3 cellular contexts compared by ENCODE assay signal in the genomic region with DNA sequence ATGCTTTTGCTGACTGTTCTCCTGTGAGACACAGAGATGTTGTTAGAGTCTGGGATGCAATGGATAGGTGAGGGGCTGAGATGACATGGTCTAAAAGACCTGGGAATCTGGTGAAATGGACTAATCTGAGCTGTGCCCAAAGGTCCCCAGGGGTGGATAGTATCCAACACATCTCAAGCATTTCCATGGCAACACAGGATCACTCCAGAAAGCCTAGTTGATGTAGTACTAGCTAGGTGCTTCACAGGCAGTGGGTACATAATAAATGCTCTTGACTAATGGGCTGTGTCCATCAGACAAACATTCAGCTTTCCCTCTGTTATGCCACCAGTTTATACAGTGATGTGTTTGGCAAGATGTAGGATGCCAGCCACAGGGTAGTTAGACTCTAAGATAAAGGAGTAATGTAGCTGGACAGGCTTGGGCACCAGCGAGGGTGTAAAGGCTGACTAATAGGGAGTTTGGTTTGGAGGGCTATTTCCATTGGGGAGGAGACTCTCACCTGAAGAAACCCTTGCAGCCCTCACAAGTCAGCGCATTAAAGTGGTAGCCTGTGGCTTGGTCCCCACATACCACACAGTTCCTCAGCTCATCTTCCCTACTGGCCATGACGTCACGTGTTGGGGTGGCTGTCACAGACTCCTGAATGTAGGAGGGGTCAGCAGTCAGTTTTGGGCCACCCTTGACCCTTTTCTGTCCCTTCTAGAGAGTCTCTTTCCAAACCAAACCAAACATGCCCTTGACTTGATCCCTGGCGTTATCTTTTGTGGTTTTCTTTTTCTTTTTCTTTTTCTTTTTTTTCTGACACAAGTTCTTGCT.
TF ChIP-seq lines count a peak whose summit lies in the region.

No MANE protein-coding gene starts in this region.

TF ChIP-seq in A549, 52 proteins besides CTCF, POLR2A, EP300 and RAD21:
- TF ChIP-seq MAZ (IDR thresholded peaks at IDR 0.05; ENCODE audit: borderline replicate concordance, low read depth, low read length) (no peak), RCOR1 (IDR thresholded peaks at IDR 0.05; ENCODE audit: low read depth, low read length) (no peak), FOSL2 (IDR thresholded peaks at IDR 0.05) (no peak), FOSL2 (CRISPR knock-in tag; IDR thresholded peaks at IDR 0.05) (no peak), ESRRA (IDR thresholded peaks at IDR 0.05; ENCODE audit: borderline replicate concordance, low read length) (no peak), KDM1A (IDR thresholded peaks at IDR 0.05; ENCODE audit: low read depth) (no peak), NPAS2 (CRISPR knock-in tag; IDR thresholded peaks at IDR 0.05; ENCODE audit: borderline replicate concordance) (no peak), HOXB13 (CRISPR knock-in tag; IDR thresholded peaks at IDR 0.05; ENCODE audit: low read depth) (no peak), RFX5 (IDR thresholded peaks at IDR 0.05) (no peak), HDAC2 (IDR thresholded peaks at IDR 0.05) (no peak), GATA3 (IDR thresholded peaks at IDR 0.05; ENCODE audit: borderline replicate concordance) (no peak), KDM5A (IDR thresholded peaks at IDR 0.05) (no peak)
- TF ChIP-seq, protein P1, sequence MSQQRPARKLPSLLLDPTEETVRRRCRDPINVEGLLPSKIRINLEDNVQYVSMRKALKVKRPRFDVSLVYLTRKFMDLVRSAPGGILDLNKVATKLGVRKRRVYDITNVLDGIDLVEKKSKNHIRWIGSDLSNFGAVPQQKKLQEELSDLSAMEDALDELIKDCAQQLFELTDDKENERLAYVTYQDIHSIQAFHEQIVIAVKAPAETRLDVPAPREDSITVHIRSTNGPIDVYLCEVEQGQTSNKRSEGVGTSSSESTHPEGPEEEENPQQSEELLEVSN (IDR thresholded peaks at IDR 0.05; ENCODE audit: borderline replicate concordance, low read depth): no peak
- TF ChIP-seq, protein P2, sequence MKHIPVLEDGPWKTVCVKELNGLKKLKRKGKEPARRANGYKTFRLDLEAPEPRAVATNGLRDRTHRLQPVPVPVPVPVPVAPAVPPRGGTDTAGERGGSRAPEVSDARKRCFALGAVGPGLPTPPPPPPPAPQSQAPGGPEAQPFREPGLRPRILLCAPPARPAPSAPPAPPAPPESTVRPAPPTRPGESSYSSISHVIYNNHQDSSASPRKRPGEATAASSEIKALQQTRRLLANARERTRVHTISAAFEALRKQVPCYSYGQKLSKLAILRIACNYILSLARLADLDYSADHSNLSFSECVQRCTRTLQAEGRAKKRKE (CRISPR knock-in tag; IDR thresholded peaks at IDR 0.05; ENCODE audit: low read depth): no peak
TF ChIP-seq in A549: peak in this region for 0.

TF ChIP-seq in HEK293, 187 proteins besides CTCF, POLR2A, EP300 and RAD21:
- TF ChIP-seq ZNF664 (tag by site-specific recombination; IDR thresholded peaks at IDR 0.05) (0 out of 2 replicates have a peak, but pooled peaks have one; percentile 7), ZNF791 (tag by site-specific recombination; IDR thresholded peaks at IDR 0.05) (no peak), ZNF660 (tag by site-specific recombination; IDR thresholded peaks at IDR 0.05) (no peak), GLIS2 (tag by site-specific recombination; IDR thresholded peaks at IDR 0.05) (no peak), ZNF677 (tag by site-specific recombination; IDR thresholded peaks at IDR 0.05) (no peak)

TF ChIP-seq in HepG2, 621 proteins besides CTCF, POLR2A, EP300 and RAD21:
- no peak for TF ChIP-seq ZNF577 (CRISPR knock-in tag; IDR thresholded peaks at IDR 0.05; ENCODE audit: borderline replicate concordance, low read depth)
- TF ChIP-seq, protein P3, sequence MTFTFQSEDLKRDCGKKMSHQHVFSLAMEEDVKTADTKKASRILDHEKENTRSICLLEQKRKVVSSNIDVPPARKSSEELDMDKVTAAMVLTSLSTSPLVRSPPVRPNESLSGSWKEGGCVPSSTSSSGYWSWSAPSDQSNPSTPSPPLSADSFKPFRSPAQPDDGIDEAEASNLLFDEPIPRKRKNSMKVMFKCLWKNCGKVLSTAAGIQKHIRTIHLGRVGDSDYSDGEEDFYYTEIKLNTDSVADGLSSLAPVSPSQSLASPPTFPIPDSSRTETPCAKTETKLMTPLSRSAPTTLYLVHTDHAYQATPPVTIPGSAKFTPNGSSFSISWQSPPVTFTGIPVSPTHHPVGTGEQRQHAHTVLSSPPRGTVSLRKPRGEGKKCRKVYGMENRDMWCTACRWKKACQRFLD (CRISPR knock-in tag; IDR thresholded peaks at IDR 0.05; ENCODE audit: borderline replicate concordance): no peak
- TF ChIP-seq ATF7 (IDR thresholded peaks at IDR 0.05): peak; percentile 76
- TF ChIP-seq ATF7 (CRISPR knock-in tag; IDR thresholded peaks at IDR 0.05): no peak
- TF ChIP-seq, protein P4, sequence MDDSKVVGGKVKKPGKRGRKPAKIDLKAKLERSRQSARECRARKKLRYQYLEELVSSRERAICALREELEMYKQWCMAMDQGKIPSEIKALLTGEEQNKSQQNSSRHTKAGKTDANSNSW (CRISPR knock-in tag; IDR thresholded peaks at IDR 0.05; ENCODE audit: borderline replicate concordance): no peak
- peak; percentile 94 for TF ChIP-seq CREB1 (IDR thresholded peaks at IDR 0.05)
- no peak for TF ChIP-seq CREB1 (CRISPR knock-in tag; IDR thresholded peaks at IDR 0.05)
